Comparison of ENCODE assay signal across 22 cellular contexts in genomic region chr11:131682373-131683015, GRCh38.
"Had no signal": no experiment of that assay in that cellular context is flagged by ENCODE, and none has a peak within 500 bp of the region (broad histone marks: within the 10 kb centered on the region; RNA-seq: fewer than 3 reads in every experiment).

No MANE protein-coding gene starts in this region.

- H3K4me1 Mint-ChIP-seq: activated naive CD4-positive, alpha-beta T cell treated with anti-CD3 and anti-CD28 coated beads, Interleukin-2, amount 10 ng/mL, durations not matched to agents 7 days and 5 days; activated naive CD8-positive, alpha-beta T cell treated with anti-CD3 and anti-CD28 coated beads for 36 hours had no signal

- H3K36me3 Mint-ChIP-seq: activated naive CD4-positive, alpha-beta T cell treated with anti-CD3 and anti-CD28 coated beads, Interleukin-2, amount 10 ng/mL, durations not matched to agents 7 days and 5 days; activated naive CD8-positive, alpha-beta T cell treated with anti-CD3 and anti-CD28 coated beads for 36 hours; WTC11 had no signal

- H3K4me3 Mint-ChIP-seq: activated CD8-positive, alpha-beta T cell treated with anti-CD3 and anti-CD28 coated beads, Interleukin-2, amount 10 ng/mL, durations not matched to agents 7 days and 5 days; activated naive CD4-positive, alpha-beta T cell treated with anti-CD3 and anti-CD28 coated beads, Interleukin-2, amount 10 ng/mL, durations not matched to agents 7 days and 5 days; activated naive CD8-positive, alpha-beta T cell treated with anti-CD3 and anti-CD28 coated beads for 36 hours; T-helper 1 cell treated with Interleukin-12 subunit alpha and Interleukin-12 subunit beta and Interleukin-4 antibody, amounts not matched to agents 30 μg/mL and 1 μg/mL, for 36 hours; WTC11 had no signal

- H3K27me3 Mint-ChIP-seq: activated naive CD4-positive, alpha-beta T cell treated with anti-CD3 and anti-CD28 coated beads, Interleukin-2, amount 10 ng/mL, durations not matched to agents 7 days and 5 days had no signal

- H3K9me3 Mint-ChIP-seq: activated naive CD4-positive, alpha-beta T cell treated with anti-CD3 and anti-CD28 coated beads, Interleukin-2, amount 10 ng/mL, durations not matched to agents 7 days and 5 days; activated naive CD8-positive, alpha-beta T cell treated with anti-CD3 and anti-CD28 coated beads for 36 hours; activated T-helper 2 cell treated with anti-CD3 and anti-CD28 coated beads, Interferon-gamma antibody, Interleukin-2, Interleukin-4, amounts not matched to agents 10 μg/mL and 5 μg/mL and 100 μg/mL, durations not matched to agents 14 hours and 24 hours and 36 hours; T-helper 1 cell treated with Interleukin-12 subunit alpha and Interleukin-12 subunit beta and Interleukin-4 antibody, amounts not matched to agents 30 μg/mL and 1 μg/mL, for 36 hours; WTC11 had no signal

- H3K27ac Mint-ChIP-seq: activated CD8-positive, alpha-beta T cell treated with anti-CD3 and anti-CD28 coated beads, Interleukin-2, amount 10 ng/mL, durations not matched to agents 7 days and 5 days; activated naive CD4-positive, alpha-beta T cell treated with anti-CD3 and anti-CD28 coated beads, Interleukin-2, amount 10 ng/mL, durations not matched to agents 7 days and 5 days; activated naive CD8-positive, alpha-beta T cell treated with anti-CD3 and anti-CD28 coated beads for 36 hours; activated T-helper 2 cell treated with anti-CD3 and anti-CD28 coated beads, Interferon-gamma antibody, Interleukin-2, Interleukin-4, amounts not matched to agents 10 μg/mL and 5 μg/mL and 100 μg/mL, durations not matched to agents 14 hours and 24 hours and 36 hours; T-helper 1 cell treated with Interleukin-12 subunit alpha and Interleukin-12 subunit beta and Interleukin-4 antibody, amounts not matched to agents 30 μg/mL and 1 μg/mL, for 36 hours; WTC11 had no signal

- DNase-seq: activated CD4-positive, alpha-beta T cell treated with anti-CD3 and anti-CD28 coated beads for 48 hours; activated CD4-positive, alpha-beta T cell treated with anti-CD3 and anti-CD28 coated beads, Interleukin-2, amount 50 U/mL, for 4 hours; activated CD4-positive, CD25-positive, alpha-beta regulatory T cell treated with anti-CD3 and anti-CD28 coated beads, Interleukin-2, amount 50 U/mL, for 72 hours; activated CD8-positive, alpha-beta T cell treated with anti-CD3 and anti-CD28 coated beads, Interleukin-2, amount 10 ng/mL, durations not matched to agents 7 days and 5 days; activated gamma-delta T cell treated with Interleukin-2 at 50 U/mL for 16 hours; activated naive CD4-positive, alpha-beta T cell treated with anti-CD3 and anti-CD28 coated beads, Interleukin-2, amount 10 ng/mL, durations not matched to agents 7 days and 5 days; activated naive CD8-positive, alpha-beta T cell treated with anti-CD3 and anti-CD28 coated beads for 36 hours; activated T-cell treated with anti-CD3 and anti-CD28 coated beads, Interleukin-2, amount 50 U/mL, for 48 hours; brain microvascular endothelial cell; MG63; NCI-H1105 treated with DMSO at 0.1 percent for 48 hours; NCI-H1930; NCI-H2171; NCI-H2227 treated with DMSO at 0.1 percent for 48 hours; NCI-H446 treated with DMSO at 0.1 percent for 48 hours; NCI-H524 treated with DMSO at 0.1 percent for 48 hours; NCI-H774; PC-9; SHP77 treated with DMSO at 0.1 percent for 48 hours had no signal

- ATAC-seq: activated CD8-positive, alpha-beta T cell treated with anti-CD3 and anti-CD28 coated beads, Interleukin-2, amount 10 ng/mL, durations not matched to agents 7 days and 5 days; WTC11 had no signal
